Comparison of ENCODE assay signal across 8 cellular contexts in the genomic region with DNA sequence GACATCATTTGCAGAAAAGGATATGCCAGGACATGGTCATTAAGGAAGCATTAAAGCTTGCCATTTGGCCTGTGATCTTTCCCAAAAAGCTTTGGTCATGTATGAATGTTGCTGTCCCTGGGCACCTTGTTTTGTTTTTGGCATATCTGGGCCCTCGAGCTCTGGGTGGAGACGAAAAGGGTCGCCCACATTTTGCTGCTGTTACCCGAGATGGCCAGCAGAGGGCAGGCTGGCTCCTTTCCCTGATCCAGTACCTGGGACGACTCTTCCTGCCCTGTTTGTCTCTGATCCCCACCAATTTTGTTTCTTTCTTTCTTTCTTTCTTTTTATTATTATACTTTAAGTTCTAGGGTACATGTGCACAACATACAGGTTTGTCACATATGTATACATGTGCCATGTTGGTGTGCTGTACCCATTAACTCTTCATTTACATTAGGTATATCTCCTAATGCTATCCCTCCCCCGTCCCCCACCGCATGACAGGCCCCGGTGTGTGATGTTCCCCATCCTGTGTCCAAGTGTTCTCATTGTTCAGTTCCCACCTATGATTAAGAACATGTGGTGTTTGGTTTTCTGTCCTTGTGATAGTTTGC. TPM values are rescaled to one million over a fixed set of nuclear protein-coding genes. Genes with fewer than 3 reads are reported as not detected.
DNase-seq lines count a peak whose midpoint lies in the region; FAIRE-seq and TF ChIP-seq lines count a peak whose summit lies in the region.
"Not testable (repeated sequence)": the region's sequence is repeated elsewhere in the genome, so short reads cannot be mapped to it uniquely, and the experiment has no call there.

No MANE protein-coding gene starts in this region.

- WGBS in small intestine, 3 donors = 34 to 37% (median 35%) methylated on average over 8 of the region's 8 CpGs

- H3K9me3 ChIP-seq in kidney (ENCODE audit: control insufficient read depth in 1 of 2, low read length in 2 of 2); small intestine (ENCODE audit: control insufficient read depth, low read depth): not testable (repeated sequence)

- not testable (repeated sequence) for H3K27me3 ChIP-seq in small intestine (ENCODE audit: control insufficient read depth in 2 of 2, insufficient read depth in 2 of 2, low read length in 2 of 2)

- FAIRE-seq in HTR-8/SVneo (lab: Jason Lieb, UNC); kidney (lab: Jason Lieb, UNC); small intestine (lab: Jason Lieb, UNC): not testable (repeated sequence)

- intact Hi-C loops in kidney (cut with DNase I) = not testable (repeated sequence)

- not testable (repeated sequence) for H3K4me3 ChIP-seq in kidney (ENCODE audit: low read length in 2 of 2); small intestine (ENCODE audit: low read depth in 1 of 2, low read length in 2 of 2)

- H3K27ac ChIP-seq in kidney (ENCODE audit: low read depth in 2 of 2, low read length in 2 of 2); small intestine (ENCODE audit: low read depth in 1 of 2, low read length in 1 of 2): not testable (repeated sequence)

- peak; percentile 76 for TF ChIP-seq CTCF in kidney (IDR thresholded peaks at IDR 0.05; ENCODE audit: borderline replicate concordance, extremely low read depth, insufficient read depth)

- peak; percentile 86 for DNase-seq in AG20443 (ENCODE audit: low spot score)
- DNase-seq in GM19238 (ENCODE audit: insufficient read length, low spot score) = peak; percentile 40
- DNase-seq in HTR-8/SVneo (ENCODE audit: insufficient read length, low spot score) = peak; percentile 67
- DNase-seq in NCI-H774 (lab: John Stamatoyannopoulos, UW) = peak; percentile 27
- DNase-seq in activated CD4-positive, alpha-beta T cell treated with anti-CD3 and anti-CD28 coated beads, Interleukin-2, amount 50 U/mL, for 1 hour = peak; percentile 48
- DNase-seq in cerebellum (ENCODE audit: low spot score) = peak; percentile 57
- peak; percentile 70 for DNase-seq in kidney
- peak; percentile 44 for DNase-seq in small intestine

- not testable (repeated sequence) for H3K9ac ChIP-seq in kidney (ENCODE audit: low read length in 2 of 2)

- H3K4me1 ChIP-seq in kidney (ENCODE audit: control insufficient read depth in 1 of 2, insufficient read depth in 1 of 2, low read depth in 1 of 2, low read length in 2 of 2); small intestine (ENCODE audit: control insufficient read depth in 2 of 2, insufficient read depth in 1 of 2, low read depth in 1 of 2, low read length in 1 of 2): not testable (repeated sequence)

- not testable (repeated sequence) for H3K36me3 ChIP-seq in kidney (ENCODE audit: control insufficient read depth in 1 of 2, insufficient read depth in 2 of 2, low read length in 2 of 2); small intestine (ENCODE audit: control insufficient read depth in 2 of 2, insufficient read depth in 2 of 2, low read length in 2 of 2)

RNA-seq across cellular contexts. Expression of gene TBC1D30, which starts 22.2 kb away (rescaled TPM):
- total RNA-seq in cerebellum (30.9 TPM), kidney (8.7 TPM)
- polyA plus RNA-seq in kidney (ENCODE audit: insufficient read depth, low read depth, low replicate concordance) (4.2 TPM), small intestine (1 to 10 TPM; 2.2 to 7.7 (median 4.7) TPM)

RNA-seq across cellular contexts. Expression of gene GNS, which starts 43.1 kb away (rescaled TPM):
- total RNA-seq in cerebellum (49.3 TPM), kidney (215 TPM)
- polyA plus RNA-seq in kidney (ENCODE audit: insufficient read depth, low read depth, low replicate concordance) (108 TPM), small intestine (10 to 100 TPM in 1 of 3 donors, 1 to 10 TPM in 2; 8.3 to 38.2 (median 9.7) TPM)

Comparison
In these comparisons a context has a peak if more than half of its experiments do, and no peak if none do; other contexts are left out.
1. DNase-seq: peak in every context shown above with its lines; median percentile 86 in AG20443; 70 in kidney; 67 in HTR-8/SVneo; 57 in cerebellum; 48 in activated CD4-positive, alpha-beta T cell treated with anti-CD3 and anti-CD28 coated beads, Interleukin-2, amount 50 U/mL, for 1 hour; 44 in small intestine; 40 in GM19238; 27 in NCI-H774.